Comparison of ENCODE assay signal across 12 cellular contexts in the genomic region with DNA sequence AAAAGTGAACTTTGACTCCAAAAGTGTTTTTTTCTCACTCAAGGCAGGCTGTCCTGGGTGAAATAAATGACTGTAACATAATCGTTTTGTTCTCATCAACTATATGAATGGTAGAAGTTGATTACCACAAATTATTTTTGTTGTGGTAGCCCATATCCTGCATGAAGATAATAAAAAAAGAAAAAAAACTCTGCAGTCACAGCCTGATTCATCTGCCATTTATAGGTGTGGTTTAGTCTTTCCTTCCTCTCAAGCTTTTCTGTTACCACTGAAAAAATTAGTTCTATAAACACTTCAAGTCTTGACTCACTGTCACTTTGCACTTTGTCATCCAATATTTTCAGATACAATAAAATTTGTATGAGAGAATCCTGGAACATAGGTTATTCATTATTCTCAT.
DNase-seq lines count a peak whose midpoint lies in the region; ATAC-seq and TF ChIP-seq lines count a peak whose summit lies in the region.
"Had no signal": no experiment of that assay in that cellular context is flagged by ENCODE, and none has a peak within 500 bp of the region (broad histone marks: within the 10 kb centered on the region; RNA-seq: fewer than 3 reads in every experiment).

No MANE protein-coding gene starts in this region.

- H3K36me3 ChIP-seq in suprapubic skin: no peaks in the 10 kb centered on the region
- H3K36me3 ChIP-seq: left lung, neural progenitor cell had no signal

- no peaks in the 10 kb centered on the region for H3K9me3 ChIP-seq in suprapubic skin
- H3K9me3 ChIP-seq: left lung had no signal

- H3K9me3 Mint-ChIP-seq in activated naive CD8-positive, alpha-beta T cell (ENCODE audit: low read depth): no peaks in the 10 kb centered on the region
- H3K9me3 Mint-ChIP-seq in activated naive CD8-positive, alpha-beta T cell treated with anti-CD3 and anti-CD28 coated beads for 36 hours: no peaks in the 10 kb centered on the region
- no peaks in the 10 kb centered on the region for H3K9me3 Mint-ChIP-seq in activated CD8-positive, alpha-beta T cell treated with anti-CD3 and anti-CD28 coated beads, Interleukin-2, amount 10 ng/mL, durations not matched to agents 7 days and 5 days (ENCODE audit: insufficient read depth)
- H3K9me3 Mint-ChIP-seq: neural progenitor cell had no signal

- no peak for TF ChIP-seq EP300 in suprapubic skin (IDR thresholded peaks at IDR 0.05)

- H3K27ac ChIP-seq in substantia nigra (ENCODE audit: low read depth, low read length, poor library complexity, severe bottlenecking): no peak overlapping the region
- no peak overlapping the region for H3K27ac ChIP-seq in suprapubic skin
- H3K27ac ChIP-seq: left lung, neural progenitor cell had no signal

- H3K27me3 Mint-ChIP-seq in activated naive CD8-positive, alpha-beta T cell: peaks cover 15% of the 10 kb centered on the region
- H3K27me3 Mint-ChIP-seq in activated naive CD8-positive, alpha-beta T cell treated with anti-CD3 and anti-CD28 coated beads for 36 hours: peaks cover 51% of the 10 kb centered on the region
- H3K27me3 Mint-ChIP-seq in activated CD8-positive, alpha-beta T cell treated with anti-CD3 and anti-CD28 coated beads, Interleukin-2, amount 10 ng/mL, durations not matched to agents 7 days and 5 days (ENCODE audit: low read depth): peaks cover 33% of the 10 kb centered on the region

- H3K36me3 Mint-ChIP-seq in activated naive CD8-positive, alpha-beta T cell: no peaks in the 10 kb centered on the region
- no peaks in the 10 kb centered on the region for H3K36me3 Mint-ChIP-seq in activated naive CD8-positive, alpha-beta T cell treated with anti-CD3 and anti-CD28 coated beads for 36 hours
- H3K36me3 Mint-ChIP-seq in activated CD8-positive, alpha-beta T cell treated with anti-CD3 and anti-CD28 coated beads, Interleukin-2, amount 10 ng/mL, durations not matched to agents 7 days and 5 days (ENCODE audit: low read depth): peaks cover 6% of the 10 kb centered on the region
- H3K36me3 Mint-ChIP-seq: neural progenitor cell had no signal

- WGBS in suprapubic skin: 68% methylated on average over 1 of the region's 1 CpG

- POLR2A ChIA-PET in activated CD8-positive, alpha-beta T cell treated with anti-CD3 and anti-CD28 coated beads, Interleukin-2, amount 10 ng/mL, durations not matched to agents 7 days and 5 days (lab: Charles Lee): no interaction called here

- TF ChIP-seq CTCF in suprapubic skin (IDR thresholded peaks at IDR 0.05) (no peak), GM10266 (IDR thresholded peaks at IDR 0.05; ENCODE audit: control insufficient read depth, insufficient read depth, low read depth, missing control alignments) (no peak)

- peak; percentile 88 for ATAC-seq in activated CD8-positive, alpha-beta T cell treated with anti-CD3 and anti-CD28 coated beads, Interleukin-2, amount 10 ng/mL, durations not matched to agents 7 days and 5 days
- ATAC-seq: left lung had no signal

- no peak for TF ChIP-seq POLR2A in suprapubic skin (IDR thresholded peaks at IDR 0.05)

- no peak for DNase-seq in activated naive CD8-positive, alpha-beta T cell treated with anti-CD3 and anti-CD28 coated beads for 36 hours
- peak; percentile 47 for DNase-seq in LoVo (ENCODE audit: low spot score)
- no peak for DNase-seq in activated CD8-positive, alpha-beta T cell treated with anti-CD3 and anti-CD28 coated beads, Interleukin-2, amount 10 ng/mL, durations not matched to agents 7 days and 5 days
- DNase-seq in stromal cell of bone marrow (ENCODE audit: low read depth): peak; percentile 13
- no peak for DNase-seq in substantia nigra (lab: John Stamatoyannopoulos, UW)
- no peak for DNase-seq in suprapubic skin (ENCODE audit: low spot score in 2 of 2)
- DNase-seq in GM10266 (ENCODE audit: extremely low spot score): no peak
- DNase-seq: glutamatergic neuron, KG1, left lung had no signal

- H3K4me3 ChIP-seq in suprapubic skin: no peak overlapping the region
- H3K4me3 ChIP-seq: left lung, neural progenitor cell had no signal

- peaks cover 3% of the 10 kb centered on the region for H3K27me3 ChIP-seq in suprapubic skin
- H3K27me3 ChIP-seq: neural progenitor cell had no signal

- H3K27ac Mint-ChIP-seq in activated naive CD8-positive, alpha-beta T cell: peak overlapping the region; percentile 47
- no peak overlapping the region for H3K27ac Mint-ChIP-seq in activated naive CD8-positive, alpha-beta T cell treated with anti-CD3 and anti-CD28 coated beads for 36 hours
- H3K27ac Mint-ChIP-seq in activated CD8-positive, alpha-beta T cell treated with anti-CD3 and anti-CD28 coated beads, Interleukin-2, amount 10 ng/mL, durations not matched to agents 7 days and 5 days: no peak overlapping the region
- H3K27ac Mint-ChIP-seq: neural progenitor cell had no signal

- no peaks in the 10 kb centered on the region for H3K4me1 ChIP-seq in suprapubic skin
- H3K4me1 ChIP-seq: left lung, neural progenitor cell had no signal

- CTCF ChIA-PET in activated CD8-positive, alpha-beta T cell treated with anti-CD3 and anti-CD28 coated beads, Interleukin-2, amount 10 ng/mL, durations not matched to agents 7 days and 5 days (lab: Charles Lee): interaction anchor here (4.0 kb wide), 1 partner anchor 12 kb away, joined by 18 read pairs; no protein-coding TSS in a partner anchor

- H3K4me1 Mint-ChIP-seq in activated naive CD8-positive, alpha-beta T cell (ENCODE audit: low read depth): peaks cover 28% of the 10 kb centered on the region
- peaks cover 18% of the 10 kb centered on the region for H3K4me1 Mint-ChIP-seq in activated naive CD8-positive, alpha-beta T cell treated with anti-CD3 and anti-CD28 coated beads for 36 hours
- peaks cover 28% of the 10 kb centered on the region for H3K4me1 Mint-ChIP-seq in activated CD8-positive, alpha-beta T cell treated with anti-CD3 and anti-CD28 coated beads, Interleukin-2, amount 10 ng/mL, durations not matched to agents 7 days and 5 days (ENCODE audit: low read depth)
- H3K4me1 Mint-ChIP-seq: neural progenitor cell had no signal

- no peak overlapping the region for H3K4me3 Mint-ChIP-seq in activated naive CD8-positive, alpha-beta T cell
- no peak overlapping the region for H3K4me3 Mint-ChIP-seq in activated naive CD8-positive, alpha-beta T cell treated with anti-CD3 and anti-CD28 coated beads for 36 hours
- H3K4me3 Mint-ChIP-seq in activated CD8-positive, alpha-beta T cell treated with anti-CD3 and anti-CD28 coated beads, Interleukin-2, amount 10 ng/mL, durations not matched to agents 7 days and 5 days: peak overlapping the region; percentile 16
- H3K4me3 Mint-ChIP-seq: neural progenitor cell had no signal

Comparison
In these comparisons a context has a peak if more than half of its experiments do, and no peak if none do; other contexts are left out.
1. DNase-seq: peak in LoVo (single experiment) and stromal cell of bone marrow (single experiment); none in activated naive CD8-positive, alpha-beta T cell treated with anti-CD3 and anti-CD28 coated beads for 36 hours (single experiment), activated CD8-positive, alpha-beta T cell treated with anti-CD3 and anti-CD28 coated beads, Interleukin-2, amount 10 ng/mL, durations not matched to agents 7 days and 5 days (single experiment), substantia nigra (0 of 49), suprapubic skin (0 of 2) and GM10266 (single experiment).